In genomic region chr11:8342821-8343681, GRCh38 we compare ENCODE assay signal across 10 cellular contexts.
DNase-seq lines count a peak whose midpoint lies in the region; ATAC-seq and TF ChIP-seq lines count a peak whose summit lies in the region.
"Had no signal": no experiment of that assay in that cellular context is flagged by ENCODE, and none has a peak within 500 bp of the region (broad histone marks: within the 10 kb centered on the region; RNA-seq: fewer than 3 reads in every experiment).

No MANE protein-coding gene starts in this region.

- TF ChIP-seq CTCF in vagina (IDR thresholded peaks at IDR 0.05) (no peak), endothelial cell (IDR thresholded peaks at IDR 0.05; ENCODE audit: unreplicated experiment) (no peak)

- in situ Hi-C loops in Caki2 (cut with HindIII; ENCODE audit: low pct_unique_long_range_greater_than_20kb, low sequenced_read_pairs): no loop called here

- no peak overlapping the region for H3K27ac ChIP-seq in vagina
- H3K27ac ChIP-seq: cardiac muscle cell, uterus had no signal

- ATAC-seq in GM19025 (IDR thresholded peaks at IDR 0.05; ENCODE audit: low read depth, unreplicated experiment) (peak; percentile 92), HG02938 (IDR thresholded peaks at IDR 0.05; ENCODE audit: unreplicated experiment) (peak; percentile 80), SK-N-SH treated with all-trans-retinoic acid at 6 μM for 48 hours (0 out of 3 replicates have a peak, but pooled peaks have one; percentile 21)

- no peaks in the 10 kb centered on the region for H3K9me3 ChIP-seq in vagina
- H3K9me3 ChIP-seq: uterus had no signal

- no peak overlapping the region for H3K4me3 Mint-ChIP-seq in endothelial cell (ENCODE audit: unreplicated experiment)

- H3K27me3 ChIP-seq in vagina: no peaks in the 10 kb centered on the region
- H3K27me3 ChIP-seq: cardiac muscle cell, uterus had no signal

- TF ChIP-seq POLR2A in vagina (IDR thresholded peaks at IDR 0.05): no peak

- no peaks in the 10 kb centered on the region for H3K36me3 ChIP-seq in vagina
- H3K36me3 ChIP-seq: cardiac muscle cell, uterus had no signal

- H3K27me3 Mint-ChIP-seq in endothelial cell (ENCODE audit: unreplicated experiment): peaks cover 10% of the 10 kb centered on the region

- no peaks in the 10 kb centered on the region for H3K4me1 ChIP-seq in vagina
- H3K4me1 ChIP-seq: uterus had no signal

- peaks cover 13% of the 10 kb centered on the region for H3K4me1 Mint-ChIP-seq in endothelial cell (ENCODE audit: unreplicated experiment)

- H3K36me3 Mint-ChIP-seq in endothelial cell (ENCODE audit: low read depth, unreplicated experiment): no peaks in the 10 kb centered on the region

- DNase-seq in Caki2 (ENCODE audit: low read depth): peak; percentile 85
- no peak for DNase-seq in GM03348 (ENCODE audit: low spot score)
- DNase-seq in vagina (ENCODE audit: extremely low spot score in 2 of 2): no peak
- DNase-seq in activated naive CD4-positive, alpha-beta T cell (lab: John Stamatoyannopoulos, UW): no peak
- no peak for DNase-seq in endothelial cell (ENCODE audit: low spot score)
- DNase-seq: uterus had no signal

- no peaks in the 10 kb centered on the region for H3K9me3 Mint-ChIP-seq in endothelial cell (ENCODE audit: unreplicated experiment)

- H3K27ac Mint-ChIP-seq in endothelial cell (ENCODE audit: unreplicated experiment): no peak overlapping the region

- no peak overlapping the region for H3K4me3 ChIP-seq in vagina
- H3K4me3 ChIP-seq: cardiac muscle cell, uterus had no signal

- intact Hi-C loops in vagina (cut with DNase I): no loop called here

TF ChIP-seq in SK-N-SH treated with all-trans-retinoic acid at 6 μM for 48 hours, 23 proteins besides CTCF, POLR2A, EP300 and RAD21:
- TF ChIP-seq ZNF8 (CRISPR knock-in tag; IDR thresholded peaks at IDR 0.05): no peak
- TF ChIP-seq SNAI2 (CRISPR knock-in tag; IDR thresholded peaks at IDR 0.05): no peak
- no peak for TF ChIP-seq ESRRG (CRISPR knock-in tag; IDR thresholded peaks at IDR 0.05)
- no peak for TF ChIP-seq TSHZ2 (CRISPR knock-in tag; IDR thresholded peaks at IDR 0.05)
- no peak for TF ChIP-seq CSRNP3 (CRISPR knock-in tag; IDR thresholded peaks at IDR 0.05)
- TF ChIP-seq ARNTL (CRISPR knock-in tag; IDR thresholded peaks at IDR 0.05; ENCODE audit: borderline replicate concordance, low read depth): no peak
- no peak for TF ChIP-seq POU6F1 (CRISPR knock-in tag; IDR thresholded peaks at IDR 0.05; ENCODE audit: borderline replicate concordance, low read depth)
- TF ChIP-seq ZNF70 (CRISPR knock-in tag; IDR thresholded peaks at IDR 0.05): no peak
- no peak for TF ChIP-seq ZFP30 (CRISPR knock-in tag; IDR thresholded peaks at IDR 0.05)
- no peak for TF ChIP-seq TCF4 (CRISPR knock-in tag; IDR thresholded peaks at IDR 0.05; ENCODE audit: borderline replicate concordance)
- no peak for TF ChIP-seq ZC3H10 (CRISPR knock-in tag; IDR thresholded peaks at IDR 0.05)
- TF ChIP-seq ZFP3 (CRISPR knock-in tag; IDR thresholded peaks at IDR 0.05): no peak
- no peak for TF ChIP-seq ZNF565 (CRISPR knock-in tag; conservative IDR thresholded peaks at IDR 0.05; ENCODE audit: low read depth)
- no peak for TF ChIP-seq TOX (CRISPR knock-in tag; IDR thresholded peaks at IDR 0.05; ENCODE audit: borderline replicate concordance)
- TF ChIP-seq PPARA (CRISPR knock-in tag; IDR thresholded peaks at IDR 0.05; ENCODE audit: borderline replicate concordance): no peak
- TF ChIP-seq CSDC2 (CRISPR knock-in tag; IDR thresholded peaks at IDR 0.05): no peak
- TF ChIP-seq BACH2 (CRISPR knock-in tag; IDR thresholded peaks at IDR 0.05; ENCODE audit: borderline replicate concordance): no peak

Comparison
In these comparisons a context has a peak if more than half of its experiments do, and no peak if none do; other contexts are left out.
1. ATAC-seq: peak in every context shown above with its lines; median percentile 92 in GM19025; 80 in HG02938; 21 in SK-N-SH treated with all-trans-retinoic acid at 6 μM for 48 hours.